Comparison of ENCODE assay signal across 33 cellular contexts in the genomic region with DNA sequence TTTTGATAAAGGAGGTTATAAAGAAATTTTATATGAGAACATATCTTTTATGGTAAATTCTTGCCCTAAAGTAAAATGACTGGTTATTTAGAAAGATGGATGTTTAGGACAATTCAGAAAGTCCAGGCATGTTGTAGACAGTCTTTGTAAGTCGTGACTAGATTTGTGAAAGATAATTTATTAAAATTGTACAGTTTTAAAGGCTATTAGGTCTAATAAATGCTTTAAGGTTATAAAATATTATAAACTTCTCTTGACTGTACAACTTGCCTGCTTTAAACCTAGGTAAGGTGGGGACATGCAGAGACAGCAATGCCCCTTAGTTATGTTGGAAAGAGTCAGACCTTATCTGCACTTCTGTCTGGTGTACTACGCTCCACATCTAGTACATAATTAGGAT.
"Had no signal": no experiment of that assay in that cellular context is flagged by ENCODE, and none has a peak within 500 bp of the region (broad histone marks: within the 10 kb centered on the region; RNA-seq: fewer than 3 reads in every experiment).

No MANE protein-coding gene starts in this region.

- ATAC-seq: naive thymus-derived CD8-positive, alpha-beta T cell; natural killer cell treated with Interleukin-12 subunit alpha and Interleukin-12 subunit beta and Interleukin-15 and Interleukin-18, amount 100 ng/mL, for 72 hours; psoas muscle; right cardiac atrium; sciatic nerve; stimulated activated memory B cell treated with anti-CD40 and anti-IgM and Interleukin-4, amounts not matched to agents 10 μg/mL and 1 μg/mL and 100 μg/mL, for 72 hours; stimulated activated naive CD8-positive, alpha-beta T cell treated with anti-CD3 and anti-CD28 coated beads, Interleukin-15, amount 100 ng/mL, for 72 hours; stimulated activated naive CD8-positive, alpha-beta T cell treated with anti-CD3 and anti-CD28 coated beads, Interleukin-15, Interleukin-2, amounts not matched to agents 100 U/mL and 50 U/mL, for 24 hours; upper lobe of right lung had no signal

- H3K4me3 ChIP-seq: ovary, psoas muscle, skin epidermis, smooth muscle cell, spleen, suprapubic skin, testis, tibial artery, transverse colon, upper lobe of right lung, uterus had no signal

- H3K4me1 Mint-ChIP-seq: naive thymus-derived CD8-positive, alpha-beta T cell; nephron progenitor cell; neural crest cell; stimulated activated memory B cell treated with anti-CD40 and anti-IgM and Interleukin-4, amounts not matched to agents 10 μg/mL and 1 μg/mL and 100 μg/mL, for 72 hours; stimulated activated naive CD8-positive, alpha-beta T cell treated with anti-CD3 and anti-CD28 coated beads, Interleukin-15, amount 100 ng/mL, for 72 hours had no signal

- H3K4me2 ChIP-seq: smooth muscle cell had no signal

- H3K4me3 Mint-ChIP-seq: naive thymus-derived CD8-positive, alpha-beta T cell; natural killer cell treated with Interleukin-12 subunit alpha and Interleukin-12 subunit beta and Interleukin-15 and Interleukin-18, amount 100 ng/mL, for 72 hours; nephron progenitor cell; neural crest cell; stimulated activated memory B cell treated with anti-CD40 and anti-IgM and Interleukin-4, amounts not matched to agents 10 μg/mL and 1 μg/mL and 100 μg/mL, for 72 hours; stimulated activated naive CD8-positive, alpha-beta T cell treated with anti-CD3 and anti-CD28 coated beads, Interleukin-15, amount 100 ng/mL, for 72 hours; type B pancreatic cell had no signal

- H3K36me3 ChIP-seq: neutrophil, ovary, spleen, suprapubic skin, tibial artery, transverse colon, upper lobe of right lung, uterus had no signal

- H3K9ac ChIP-seq: parathyroid adenoma had no signal

- H3K79me2 ChIP-seq: parathyroid adenoma had no signal

- H3K27ac Mint-ChIP-seq: naive thymus-derived CD8-positive, alpha-beta T cell; natural killer cell treated with Interleukin-12 subunit alpha and Interleukin-12 subunit beta and Interleukin-15 and Interleukin-18, amount 100 ng/mL, for 72 hours; nephron progenitor cell; progenitor cell of endocrine pancreas; stimulated activated memory B cell treated with anti-CD40 and anti-IgM and Interleukin-4, amounts not matched to agents 10 μg/mL and 1 μg/mL and 100 μg/mL, for 72 hours; stimulated activated naive CD8-positive, alpha-beta T cell treated with anti-CD3 and anti-CD28 coated beads, Interleukin-15, amount 100 ng/mL, for 72 hours; type B pancreatic cell had no signal

- H3K9me3 ChIP-seq: neutrophil, ovary, psoas muscle, suprapubic skin, testis, transverse colon, upper lobe of right lung, uterus had no signal

- H3K36me3 Mint-ChIP-seq: naive thymus-derived CD8-positive, alpha-beta T cell; stimulated activated memory B cell treated with anti-CD40 and anti-IgM and Interleukin-4, amounts not matched to agents 10 μg/mL and 1 μg/mL and 100 μg/mL, for 72 hours; type B pancreatic cell had no signal

- DNase-seq: naive thymus-derived CD8-positive, alpha-beta T cell; nephron progenitor cell; nucleus accumbens; ovary; posterior cingulate gyrus; psoas muscle; right cardiac atrium; spleen; stimulated activated CD4-positive, alpha-beta T cell treated with anti-CD3 and anti-CD28 coated beads, Interleukin-12 subunit alpha, Interleukin-12 subunit beta, amount 100 ng/mL, for 4 hours; stimulated activated CD4-positive, alpha-beta T cell treated with anti-CD3 and anti-CD28 coated beads, Interleukin-1b, Interleukin-23, amount 100 ng/mL, for 48 hours; stimulated activated CD4-positive, alpha-beta T cell treated with anti-CD3 and anti-CD28 coated beads, Interleukin-4, amount 100 ng/mL, for 1 hour; stimulated activated CD4-positive, alpha-beta T cell treated with anti-CD3 and anti-CD28 coated beads, Interleukin-4, amount 100 ng/mL, for 4 hours; stimulated activated CD8-positive, alpha-beta memory T cell treated with anti-CD3 and anti-CD28 coated beads, Interleukin-4, amount 100 ng/mL, for 48 hours; stimulated activated naive CD4-positive, alpha-beta T cell; stimulated activated naive CD8-positive, alpha-beta T cell treated with anti-CD3 and anti-CD28 coated beads, Interleukin-15, amount 100 ng/mL, for 72 hours; stimulated activated naive CD8-positive, alpha-beta T cell treated with anti-CD3 and anti-CD28 coated beads, Interleukin-15, Interleukin-2, amounts not matched to agents 100 U/mL and 50 U/mL, for 24 hours; substantia nigra; testis; tibial artery; transverse colon; upper lobe of right lung; uterus had no signal

- H3K27ac ChIP-seq: neutrophil, ovary, parathyroid adenoma, psoas muscle, skin epidermis, spleen, suprapubic skin, testis, tibial artery, transverse colon, upper lobe of right lung, uterus had no signal

- H3K27me3 ChIP-seq: neutrophil, ovary, spleen, suprapubic skin, testis, tibial artery, transverse colon, upper lobe of right lung, uterus had no signal

- H3K27me3 Mint-ChIP-seq: naive thymus-derived CD8-positive, alpha-beta T cell; natural killer cell treated with Interleukin-12 subunit alpha and Interleukin-12 subunit beta and Interleukin-15 and Interleukin-18, amount 100 ng/mL, for 72 hours; progenitor cell of endocrine pancreas; stimulated activated memory B cell treated with anti-CD40 and anti-IgM and Interleukin-4, amounts not matched to agents 10 μg/mL and 1 μg/mL and 100 μg/mL, for 72 hours; stimulated activated naive CD8-positive, alpha-beta T cell treated with anti-CD3 and anti-CD28 coated beads, Interleukin-15, amount 100 ng/mL, for 72 hours; type B pancreatic cell had no signal

- H3K4me1 ChIP-seq: parathyroid adenoma, psoas muscle, spleen, suprapubic skin, testis, tibial artery, transverse colon, upper lobe of right lung, uterus had no signal
